8 cellular contexts compared by ENCODE assay signal in genomic region chr17:41688641-41689496, GRCh38. TPM values are rescaled to one million over a fixed set of nuclear protein-coding genes. Genes with fewer than 3 reads are reported as not detected.
DNase-seq lines count a peak whose midpoint lies in the region; ATAC-seq, FAIRE-seq and TF ChIP-seq lines count a peak whose summit lies in the region.

Gene EIF1 (plus strand): TSS chr17:41688885. CDS start chr17:41689039, 154 bp downstream.

- dilution Hi-C loops in keratinocyte (cut with MboI; ENCODE audit: extremely low pct_ligation_motif_present, low sequenced_read_pairs): no loop called here

- ATAC-seq in HG03432 (IDR thresholded peaks at IDR 0.05; ENCODE audit: unreplicated experiment): peak; percentile 73

- H4K20me1 ChIP-seq in keratinocyte (ENCODE audit: control insufficient read depth, extremely low read depth, insufficient read depth, low read length): peaks cover 26% of the 10 kb centered on the region

- peak within 1 kb of the TSS; percentile 94 for H3K4me2 ChIP-seq in keratinocyte (ENCODE audit: control insufficient read depth, extremely low read depth, insufficient read depth, low read depth, low read length)

- H3K27ac ChIP-seq in keratinocyte (ENCODE audit: control insufficient read depth, insufficient read depth, low read length): peak within 1 kb of the TSS; percentile 98

- peaks cover 24 to 29% of the 10 kb centered on the region in 2 experiments for H3K36me3 ChIP-seq in keratinocyte (ENCODE audit: control insufficient read depth in 2 of 2, extremely low read depth in 1 of 2, insufficient read depth in 2 of 2, low read length in 2 of 2)

- peaks cover 20% of the 10 kb centered on the region for H3K79me2 ChIP-seq in keratinocyte (ENCODE audit: control insufficient read depth, insufficient read depth, low read length)

- TF ChIP-seq CTCF in keratinocyte (optimal IDR thresholded peaks at IDR 0.05 in 1 of 3, IDR thresholded peaks at IDR 0.05 in 1 of 3, conservative IDR thresholded peaks at IDR 0.05 in 1 of 3; ENCODE audit: extremely low read depth in 1 of 3, insufficient read depth in 2 of 3, low read length in 3 of 3): no peak

- H3K9me3 ChIP-seq in keratinocyte (ENCODE audit: control insufficient read depth, low read depth, low read length): no peaks in the 10 kb centered on the region

- peaks cover 6% of the 10 kb centered on the region for H3K4me1 ChIP-seq in keratinocyte (ENCODE audit: control insufficient read depth, extremely low read depth, insufficient read depth, low read length)

- peak; percentile 100 for TF ChIP-seq POLR2A in GM19099 (IDR thresholded peaks at IDR 0.05; ENCODE audit: extremely low read depth, insufficient read length, low read depth)

- peak; percentile 97 for DNase-seq in AG20443 (ENCODE audit: low spot score)
- peak; percentile 99 for DNase-seq in NCI-H510A (lab: John Stamatoyannopoulos, UW)
- DNase-seq in activated CD4-positive, alpha-beta T cell treated with anti-CD3 and anti-CD28 coated beads for 1 hour: peak; percentile 99
- peak; percentile 99 for DNase-seq in cerebellum (ENCODE audit: low spot score)
- peak; percentile 99 for DNase-seq in keratinocyte (ENCODE audit: low read depth, low spot score)
- peak; percentile 98 to 100 for DNase-seq in stimulated activated CD4-positive, alpha-beta T cell treated with anti-CD3 and anti-CD28 coated beads, Interleukin-15, amount 100 ng/mL, for 1 hour (ENCODE audit: low read depth in 1 of 2, low spot score in 1 of 2)

- H2AFZ ChIP-seq in keratinocyte (ENCODE audit: control insufficient read depth, low read length): peak within 1 kb of the TSS; percentile 92

- FAIRE-seq in keratinocyte (lab: Jason Lieb, UNC): no peak

- H3K4me3 ChIP-seq in keratinocyte (ENCODE audit: control insufficient read depth in 2 of 3, extremely low read depth in 1 of 3, insufficient read depth in 2 of 3, low read depth in 1 of 3, low read length in 3 of 3): peak within 1 kb of the TSS; percentile 70 to 99 (median 77)

- no peaks in the 10 kb centered on the region for H3K27me3 ChIP-seq in keratinocyte (ENCODE audit: control insufficient read depth, extremely low read depth, insufficient read depth, low read length)

- no peaks in the 10 kb centered on the region for H3K9me1 ChIP-seq in keratinocyte (ENCODE audit: control insufficient read depth, extremely low read depth, insufficient read depth, low read length)

- H3K9ac ChIP-seq in keratinocyte (ENCODE audit: control insufficient read depth, extremely low read depth, insufficient read depth, low read length): peak within 1 kb of the TSS; percentile 99

RNA-seq across cellular contexts. Expression of gene EIF1, which starts in this region (rescaled TPM):
- total RNA-seq in cerebellum: 79.5 TPM
- 236 to 308 TPM (median 272 TPM) in 3 replicates for polyA plus RNA-seq in keratinocyte
- 1,255 TPM for polyA plus RNA-seq in keratinocyte (2011; ENCODE audit: low read depth)
- polyA plus RNA-seq in keratinocyte (2011; cell fraction: cytosol; rRNA removed): 367 and 580 TPM in 2 replicates
- polyA plus RNA-seq in keratinocyte (2011; cell fraction: nucleus; rRNA removed): 378 and 447 TPM in 2 replicates
- polyA plus RNA-seq in keratinocyte (2012; ENCODE audit: low replicate concordance): 695 and 2,008 TPM in 2 replicates
- 71.7 to 141 TPM (median 108 TPM) in 3 replicates for polyA minus RNA-seq in keratinocyte
- 100 TPM for polyA minus RNA-seq in keratinocyte (2011; cell fraction: cytosol; rRNA and poly(A)+ RNA removed)
- polyA minus RNA-seq in keratinocyte (2011; cell fraction: nucleus; rRNA and poly(A)+ RNA removed): 71.1 and 103 TPM in 2 replicates

Comparison
In these comparisons a context has a peak if more than half of its experiments do, and no peak if none do; other contexts are left out.
1. Peak in every context shown above with its lines: DNase-seq, ATAC-seq, H3K4me3 ChIP-seq and H3K27ac ChIP-seq.